In the genomic region with DNA sequence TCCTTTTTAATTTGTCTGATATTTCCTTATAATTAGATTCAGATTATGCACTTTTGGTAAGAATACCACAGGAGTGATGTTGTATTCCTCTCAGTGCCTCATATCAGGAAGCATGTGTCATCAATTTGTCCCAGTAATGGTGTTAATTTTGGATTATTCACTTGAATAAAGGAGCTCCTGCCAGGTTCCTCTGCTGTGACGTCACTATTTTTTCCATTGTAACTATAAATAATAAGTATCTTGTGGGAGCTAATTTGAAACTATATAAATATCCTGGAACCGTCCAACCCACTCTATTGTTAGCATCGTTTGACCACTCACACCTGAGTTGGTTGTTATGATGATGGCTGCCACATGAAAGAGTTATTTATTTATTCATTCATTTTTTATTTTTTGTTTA, we compare ENCODE assay signal across 19 cellular contexts.
DNase-seq lines count a peak whose midpoint lies in the region; ATAC-seq and TF ChIP-seq lines count a peak whose summit lies in the region.
"Had no signal": no experiment of that assay in that cellular context is flagged by ENCODE, and none has a peak within 500 bp of the region (broad histone marks: within the 10 kb centered on the region; RNA-seq: fewer than 3 reads in every experiment).

No MANE protein-coding gene starts in this region.

- TF ChIP-seq POLR2A in lower leg skin (IDR thresholded peaks at IDR 0.05): no peak

- intact Hi-C loops in left ventricle myocardium superior (cut with micrococcal nuclease) (no loop called here), lower leg skin (cut with DNase I; ENCODE audit: low total_unique reads) (no loop called here)

- no peak for TF ChIP-seq CTCF in lower leg skin (IDR thresholded peaks at IDR 0.05)

- ATAC-seq in left ventricle myocardium superior (peak; percentile 89), HG02885 (IDR thresholded peaks at IDR 0.05; ENCODE audit: poor library complexity, unreplicated experiment) (no peak), HG02970 (IDR thresholded peaks at IDR 0.05; ENCODE audit: low FRiP score, unreplicated experiment) (no peak)
- ATAC-seq: activated T-helper 17 cell treated with anti-CD3 and anti-CD28 coated beads, Interleukin-2, amount 50 U/mL, for 72 hours; stimulated activated naive CD8-positive, alpha-beta T cell treated with anti-CD3 and anti-CD28 coated beads, Interleukin-15, Interleukin-2, amounts not matched to agents 100 U/mL and 50 U/mL, for 24 hours had no signal

- 62 to 77% methylated on average over 3 of the region's 3 CpGs for WGBS in lower leg skin, 2 donors

- DNase-seq in AG20443 (ENCODE audit: low spot score): peak; percentile 20
- peak; percentile 59 for DNase-seq in M059J (ENCODE audit: low read depth)
- DNase-seq in dermis microvascular lymphatic vessel endothelial cell (ENCODE audit: low read depth in 2 of 2): peak; percentile 89 to 91
- DNase-seq in left ventricle myocardium superior: no peak
- DNase-seq in globus pallidus (ENCODE audit: low spot score): no peak
- DNase-seq in lower leg skin (ENCODE audit: low spot score in 2 of 2): no peak
- DNase-seq: activated CD4-positive, alpha-beta T cell treated with anti-CD3 and anti-CD28 coated beads for 48 hours; activated naive CD8-positive, alpha-beta T cell treated with anti-CD3 and anti-CD28 coated beads for 36 hours; CD4-positive, alpha-beta memory T cell; KG1; NCI-H2081; psoas muscle; stimulated activated CD4-positive, alpha-beta T cell treated with anti-CD3 and anti-CD28 coated beads, Interleukin-2, amount 100 ng/mL, for 48 hours; stimulated activated naive CD8-positive, alpha-beta T cell treated with anti-CD3 and anti-CD28 coated beads, Interleukin-15, Interleukin-2, amounts not matched to agents 100 U/mL and 50 U/mL, for 24 hours; thyroid gland had no signal

- H3K4me3 ChIP-seq in lower leg skin (ENCODE audit: low read depth, poor library complexity, severe bottlenecking): no peak overlapping the region
- H3K4me3 ChIP-seq: psoas muscle, smooth muscle cell, thyroid gland had no signal

Comparison
In these comparisons a context has a peak if more than half of its experiments do, and no peak if none do; other contexts are left out.
1. DNase-seq: peak in AG20443 (single experiment), M059J (single experiment) and dermis microvascular lymphatic vessel endothelial cell (2 of 2); none in left ventricle myocardium superior (single experiment), globus pallidus (single experiment) and lower leg skin (0 of 2).